Comparison of ENCODE assay signal across 17 cellular contexts in the genomic region with DNA sequence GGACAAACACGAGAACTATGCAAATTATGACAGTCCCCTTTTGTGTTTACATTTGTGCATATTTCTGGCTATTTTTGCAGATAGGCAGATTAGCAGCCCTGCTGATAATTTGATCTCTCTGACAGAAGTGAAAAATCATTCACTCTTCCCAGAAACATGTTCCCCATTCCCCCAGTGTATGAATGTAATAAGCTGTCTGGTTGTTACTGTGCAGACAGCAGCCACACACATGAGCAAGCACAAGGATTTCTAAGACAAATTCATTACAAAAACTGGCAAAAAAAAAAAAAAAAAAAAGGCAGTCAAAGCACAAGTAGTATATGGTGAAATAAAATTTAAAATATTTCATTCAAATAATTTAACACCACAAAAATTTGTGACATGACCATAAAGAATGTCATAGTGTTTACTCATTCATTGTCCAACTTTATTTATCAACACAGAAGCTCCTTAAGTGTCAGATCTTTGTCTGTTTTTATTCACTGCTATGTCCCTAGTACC.
DNase-seq lines count a peak whose midpoint lies in the region; ATAC-seq, FAIRE-seq and TF ChIP-seq lines count a peak whose summit lies in the region.
"Had no signal": no experiment of that assay in that cellular context is flagged by ENCODE, and none has a peak within 500 bp of the region (broad histone marks: within the 10 kb centered on the region; RNA-seq: fewer than 3 reads in every experiment).

No MANE protein-coding gene starts in this region.

- dilution Hi-C loops in keratinocyte (cut with MboI; ENCODE audit: extremely low pct_ligation_motif_present, low sequenced_read_pairs) = no loop called here

- H3K4me3 ChIP-seq in keratinocyte (ENCODE audit: control insufficient read depth in 2 of 3, extremely low read depth in 1 of 3, insufficient read depth in 2 of 3, low read depth in 1 of 3, low read length in 3 of 3) = no peak overlapping the region
- H3K4me3 ChIP-seq in skeletal muscle tissue (ENCODE audit: low read length in 3 of 3) = peak overlapping the region in 1 of 3 donors; percentile 10
- H3K4me3 ChIP-seq: PC-9 had no signal

- H3K27ac Mint-ChIP-seq in T-helper 17 cell = no peak overlapping the region
- H3K27ac Mint-ChIP-seq: CD8-positive, alpha-beta memory T cell had no signal

- ATAC-seq in T-helper 17 cell (no peak), left lobe of liver (no peak)

- no peak overlapping the region for H2AFZ ChIP-seq in keratinocyte (ENCODE audit: control insufficient read depth, low read length)
- H2AFZ ChIP-seq: PC-9 had no signal

- H3K27me3 ChIP-seq in keratinocyte (ENCODE audit: control insufficient read depth, extremely low read depth, insufficient read depth, low read length) = no peaks in the 10 kb centered on the region
- no peaks in the 10 kb centered on the region for H3K27me3 ChIP-seq in skeletal muscle tissue (ENCODE audit: control insufficient read depth in 3 of 3, insufficient read depth in 3 of 3, low read length in 3 of 3)

- H3K4me3 Mint-ChIP-seq in T-helper 17 cell = no peak overlapping the region
- H3K4me3 Mint-ChIP-seq: CD8-positive, alpha-beta memory T cell had no signal

- H3K36me3 Mint-ChIP-seq in T-helper 17 cell (ENCODE audit: low read depth) = no peaks in the 10 kb centered on the region
- H3K36me3 Mint-ChIP-seq: CD8-positive, alpha-beta memory T cell had no signal

- H3K36me3 ChIP-seq in keratinocyte (ENCODE audit: control insufficient read depth in 2 of 2, extremely low read depth in 1 of 2, insufficient read depth in 2 of 2, low read length in 2 of 2) (no peaks in the 10 kb centered on the region), skeletal muscle tissue (ENCODE audit: control insufficient read depth in 3 of 3, insufficient read depth in 3 of 3, low read length in 3 of 3) (no peaks in the 10 kb centered on the region)

- H3K4me1 ChIP-seq in keratinocyte (ENCODE audit: control insufficient read depth, extremely low read depth, insufficient read depth, low read length) = peaks cover 38% of the 10 kb centered on the region
- H3K4me1 ChIP-seq in skeletal muscle tissue (ENCODE audit: control insufficient read depth in 3 of 3, insufficient read depth in 3 of 3, low read length in 3 of 3) = peaks cover 17 to 25% (median 17%) of the 10 kb centered on the region in 3 donors

- H3K79me2 ChIP-seq in keratinocyte (ENCODE audit: control insufficient read depth, insufficient read depth, low read length) = no peaks in the 10 kb centered on the region

- H3K9me1 ChIP-seq in keratinocyte (ENCODE audit: control insufficient read depth, extremely low read depth, insufficient read depth, low read length) = no peaks in the 10 kb centered on the region

- no peaks in the 10 kb centered on the region for H3K27me3 Mint-ChIP-seq in T-helper 17 cell
- H3K27me3 Mint-ChIP-seq: CD8-positive, alpha-beta memory T cell had no signal

- H3K4me2 ChIP-seq in keratinocyte (ENCODE audit: control insufficient read depth, extremely low read depth, insufficient read depth, low read depth, low read length) = no peak overlapping the region
- H3K4me2 ChIP-seq: PC-9, SK-N-SH had no signal

- H4K20me1 ChIP-seq in keratinocyte (ENCODE audit: control insufficient read depth, extremely low read depth, insufficient read depth, low read length) = no peaks in the 10 kb centered on the region

- TF ChIP-seq CTCF in keratinocyte (optimal IDR thresholded peaks at IDR 0.05 in 1 of 3, IDR thresholded peaks at IDR 0.05 in 1 of 3, conservative IDR thresholded peaks at IDR 0.05 in 1 of 3; ENCODE audit: extremely low read depth in 1 of 3, insufficient read depth in 2 of 3, low read length in 3 of 3) = no peak

- H3K27ac ChIP-seq in keratinocyte (ENCODE audit: control insufficient read depth, insufficient read depth, low read length) (no peak overlapping the region), skeletal muscle tissue (ENCODE audit: low read depth, low read length) (peak overlapping the region; percentile 72)
- H3K27ac ChIP-seq: PC-9 had no signal

- H3K9me3 ChIP-seq in keratinocyte (ENCODE audit: control insufficient read depth, low read depth, low read length) (no peaks in the 10 kb centered on the region), skeletal muscle tissue (ENCODE audit: control insufficient read depth in 3 of 3, low read length in 3 of 3) (peaks cover 0 to 4% (median 0%) of the 10 kb centered on the region in 3 donors), T-helper 17 cell (ENCODE audit: control insufficient read depth, low read length, poor library complexity, severe bottlenecking) (no peaks in the 10 kb centered on the region)
- H3K9me3 ChIP-seq: SK-N-SH had no signal

- no peaks in the 10 kb centered on the region for H3K4me1 Mint-ChIP-seq in T-helper 17 cell
- H3K4me1 Mint-ChIP-seq: CD8-positive, alpha-beta memory T cell had no signal

- H3K9ac ChIP-seq in keratinocyte (ENCODE audit: control insufficient read depth, extremely low read depth, insufficient read depth, low read length) (no peak overlapping the region), skeletal muscle tissue (ENCODE audit: low read depth in 1 of 3, low read length in 3 of 3) (peak overlapping the region in 2 of 3 donors; percentile 8 to 35)
- H3K9ac ChIP-seq: SK-N-SH had no signal

- DNase-seq in HS-27A (ENCODE audit: low read depth) (peak; percentile 76), SW 1271 (lab: John Stamatoyannopoulos, UW) (peak; percentile 36 to 64), keratinocyte (ENCODE audit: low read depth, low spot score) (peak; percentile 30), HCEC 1CT (no peak), T-helper 17 cell (no peak), left lobe of liver (ENCODE audit: low spot score) (no peak)
- DNase-seq: CD8-positive, alpha-beta memory T cell; DMS 273 treated with DMSO at 0.1 percent for 48 hours; IMR-90; Kasumi-1; NCI-H146; NCI-H2107; NCI-H748 treated with DMSO at 0.1 percent for 48 hours; PC-9; SK-N-SH had no signal

- FAIRE-seq in keratinocyte (lab: Jason Lieb, UNC) = peak; percentile 58
- FAIRE-seq: H54 had no signal

Comparison
In these comparisons a context has a peak if more than half of its experiments do, and no peak if none do; other contexts are left out.
1. DNase-seq: peak in HS-27A (single experiment), SW 1271 (2 of 2) and keratinocyte (single experiment); none in HCEC 1CT (single experiment), T-helper 17 cell (0 of 3) and left lobe of liver (single experiment).